Comparison of ENCODE assay signal across 9 cellular contexts in genomic region chr17:8628609-8629169, GRCh38. TPM values are rescaled to one million over a fixed set of nuclear protein-coding genes. Genes with fewer than 3 reads are reported as not detected.
DNase-seq lines count a peak whose midpoint lies in the region; ATAC-seq and TF ChIP-seq lines count a peak whose summit lies in the region.
"Had no signal": no experiment of that assay in that cellular context is flagged by ENCODE, and none has a peak within 500 bp of the region (broad histone marks: within the 10 kb centered on the region; RNA-seq: fewer than 3 reads in every experiment).

No MANE protein-coding gene starts in this region.

- H3K4me1 ChIP-seq in PC-3 (ENCODE audit: insufficient read depth, low read length) (peaks cover 11% of the 10 kb centered on the region), esophagus squamous epithelium (peaks cover 0 to 32% (median 0%) of the 10 kb centered on the region in 3 donors)

- no peak for TF ChIP-seq CTCF in PC-3 (conservative IDR thresholded peaks at IDR 0.05; ENCODE audit: low read depth, low read length)
- no peak for TF ChIP-seq CTCF in esophagus squamous epithelium (IDR thresholded peaks at IDR 0.05)
- no peak for TF ChIP-seq CTCF in retinal pigment epithelial cell (conservative IDR thresholded peaks at IDR 0.05; ENCODE audit: low read depth, low read length)

- H3K9me3 ChIP-seq in PC-3 (ENCODE audit: low read length) = no peaks in the 10 kb centered on the region
- H3K9me3 ChIP-seq in esophagus squamous epithelium = no peaks in the 10 kb centered on the region

- no peak overlapping the region; the same call in 1 of the 2 replicates for H2AFZ ChIP-seq in PC-3 (ENCODE audit: low read length)

- BruUV-seq in PC-3 (replicated peaks; lab: Mats Ljungman, UMichigan) = no TSS peak

- POLR2A ChIA-PET in PC-3 (lab: Charles Lee; ENCODE audit: unreplicated experiment) = no interaction called here

- 52 to 72% methylated on average over 8 of the region's 8 CpGs for WGBS in esophagus squamous epithelium, 2 donors

- H4K20me1 ChIP-seq in PC-3 (ENCODE audit: low read length) = no peaks in the 10 kb centered on the region

- peak overlapping the region; percentile 97 for H3K4me2 ChIP-seq in PC-3 (ENCODE audit: low read length)

- H3K27me3 ChIP-seq in PC-3 (ENCODE audit: low read length) (no peaks in the 10 kb centered on the region), esophagus squamous epithelium (peaks cover 0 to 18% (median 0%) of the 10 kb centered on the region in 4 donors)

- H3K9me2 ChIP-seq in PC-3 (replicated peaks; ENCODE audit: low read length) = no peaks in the 10 kb centered on the region

- H3K27ac ChIP-seq in PC-3 (ENCODE audit: low read length) (no peak overlapping the region), esophagus squamous epithelium (peak overlapping the region in 1 of 4 donors; percentile 77)

- H3K9ac ChIP-seq in PC-3 (ENCODE audit: low read length) = no peak overlapping the region

- H3K4me3 ChIP-seq in PC-3 (ENCODE audit: low read length) (peak overlapping the region; percentile 50; the same call in 1 of the 2 replicates), esophagus squamous epithelium (peak overlapping the region in 3 of 4 donors; percentile 66 to 93 (median 88)), retinal pigment epithelial cell (ENCODE audit: low read length) (peak overlapping the region; percentile 97)

- intact Hi-C loops in PC-3 (cut with micrococcal nuclease) (loop anchor here (2.0 kb wide), 1 partner anchor 26 kb away; no protein-coding TSS in a partner anchor), esophagus squamous epithelium (cut with DNase I) (no loop called here)

- no peak for ATAC-seq in PC-3

- TF ChIP-seq POLR2A in esophagus squamous epithelium (IDR thresholded peaks at IDR 0.05) = no peak

- peaks cover 29% of the 10 kb centered on the region for H3K79me2 ChIP-seq in PC-3 (ENCODE audit: low read length)

- no peaks in the 10 kb centered on the region for H3F3A ChIP-seq in PC-3 (ENCODE audit: low read length, unreplicated experiment)

- CTCF ChIA-PET in PC-3 (lab: Charles Lee) = no interaction called here

- no peaks in the 10 kb centered on the region for H3K36me3 ChIP-seq in PC-3 (ENCODE audit: low read depth, low read length)
- H3K36me3 ChIP-seq in esophagus squamous epithelium = no peaks in the 10 kb centered on the region

- DNase-seq in SHP77 (lab: John Stamatoyannopoulos, UW) (peak; percentile 3 to 5), SHP77 treated with DMSO at 0.1 percent for 48 hours (lab: John Stamatoyannopoulos, UW) (no peak), PC-3 (no peak), esophagus squamous epithelium (lab: John Stamatoyannopoulos, UW) (no peak), retinal pigment epithelial cell (ENCODE audit: low read depth) (no peak), islet precursor cell (no peak), inferior parietal cortex (ENCODE audit: extremely low spot score) (no peak)
- no peak for DNase-seq in stimulated activated CD4-positive, alpha-beta T cell treated with anti-CD3 and anti-CD28 coated beads, Interleukin-12 subunit alpha, Interleukin-12 subunit beta, amount 100 ng/mL, for 4 hours
- DNase-seq: NCI-H446 treated with DMSO at 0.1 percent for 48 hours had no signal

RNA-seq across cellular contexts. Expression of gene MYH10, which starts 1.8 kb away (rescaled TPM):
- total RNA-seq in PC-3 (2014; rRNA removed) (32.7 and 44.6 TPM in 2 replicates), esophagus squamous epithelium (10 to 100 TPM in 3 of 4 donors, 1 to 10 TPM in 1; 5.8 to 25.6 (median 14.7) TPM)

Comparison
In these comparisons a context has a peak if more than half of its experiments do, and no peak if none do; other contexts are left out.
1. DNase-seq: peak in SHP77 (2 of 2); none in SHP77 treated with DMSO at 0.1 percent for 48 hours (single experiment), PC-3 (single experiment), esophagus squamous epithelium (single experiment), retinal pigment epithelial cell (single experiment), islet precursor cell (single experiment), inferior parietal cortex (single experiment) and stimulated activated CD4-positive, alpha-beta T cell treated with anti-CD3 and anti-CD28 coated beads, Interleukin-12 subunit alpha, Interleukin-12 subunit beta, amount 100 ng/mL, for 4 hours (single experiment).
2. Peak in every context shown above with its lines, with median percentiles within 50 percentile points of each other: H3K4me3 ChIP-seq.